In the genomic region with DNA sequence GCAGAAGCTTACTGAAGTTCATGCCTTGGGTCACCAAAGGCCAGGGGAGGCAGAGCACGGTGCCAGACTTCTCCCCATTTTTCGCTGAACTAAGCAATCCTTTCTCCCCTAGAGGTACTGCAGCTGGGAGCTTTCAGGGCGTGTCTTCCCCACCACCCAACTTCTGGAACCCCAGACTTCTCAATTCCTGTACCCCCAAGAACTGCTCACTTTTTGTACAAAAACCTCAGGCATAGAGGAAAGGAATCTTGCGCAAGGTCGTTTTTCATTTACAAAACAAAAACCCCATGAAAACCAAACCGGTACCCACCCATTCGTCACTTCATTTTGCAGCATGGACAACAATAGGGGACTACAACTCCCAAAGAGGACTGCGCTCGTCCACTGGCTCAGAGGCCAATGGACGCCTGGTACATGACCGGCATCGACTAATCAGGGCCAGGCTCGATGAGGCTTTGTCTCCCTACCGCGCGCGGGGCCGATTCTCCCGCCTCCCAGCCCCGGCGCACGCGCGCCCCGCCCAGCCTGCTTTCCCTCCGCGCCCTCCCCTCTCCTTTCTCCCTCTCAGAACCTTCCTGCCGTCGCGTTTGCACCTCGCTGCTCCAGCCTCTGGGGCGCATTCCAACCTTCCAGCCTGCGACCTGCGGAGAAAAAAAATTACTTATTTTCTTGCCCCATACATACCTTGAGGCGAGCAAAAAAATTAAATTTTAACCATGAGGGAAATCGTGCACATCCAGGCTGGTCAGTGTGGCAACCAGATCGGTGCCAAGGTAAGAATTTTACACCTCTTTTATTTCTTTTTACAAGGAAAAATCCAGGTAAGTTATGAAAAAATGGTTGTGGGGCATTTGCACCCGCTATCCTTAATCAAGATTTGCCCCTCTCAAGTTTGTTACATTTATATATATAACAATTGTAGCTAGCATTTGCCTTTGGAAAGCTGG, we compare ENCODE assay signal across 8 cellular contexts. TPM values are rescaled to one million over a fixed set of nuclear protein-coding genes. Genes with fewer than 3 reads are reported as not detected.
DNase-seq lines count a peak whose midpoint lies in the region; ATAC-seq and TF ChIP-seq lines count a peak whose summit lies in the region.

TSS of gene TUBB (plus strand) at position 562 of the 947 bp plus-strand sequence. CDS start at position 717, 155 bp downstream.

- H3K27me3 Mint-ChIP-seq in central memory CD8-positive, alpha-beta T cell = no peaks in the 10 kb centered on the region

- peak within 1 kb of the TSS; percentile 87 for H3K27ac Mint-ChIP-seq in central memory CD8-positive, alpha-beta T cell (ENCODE audit: low read depth)

- H3K36me3 ChIP-seq in spleen = peaks cover 0 to 36% (median 27%) of the 10 kb centered on the region in 6 donors

- peak within 1 kb of the TSS; percentile 94 for H3K4me3 Mint-ChIP-seq in central memory CD8-positive, alpha-beta T cell

- TF ChIP-seq CTCF in spleen (IDR thresholded peaks at IDR 0.05 in 8 of 11, conservative IDR thresholded peaks at IDR 0.05 in 3 of 11) = peak in 7 of 11 experiments; percentile 7 to 28 (median 20)

- H3K4me3 ChIP-seq in spleen = peak within 1 kb of the TSS; percentile 80 to 97 (median 94)

- peaks cover 55% of the 10 kb centered on the region for H3K36me3 Mint-ChIP-seq in central memory CD8-positive, alpha-beta T cell (ENCODE audit: insufficient read depth)

- H3K27me3 ChIP-seq in spleen (replicated peaks in 1 of 7) = no peaks in the 10 kb centered on the region

- peaks cover 31 to 80% (median 77%) of the 10 kb centered on the region in 6 donors for H3K4me1 ChIP-seq in spleen

- in situ Hi-C loops in ACHN (cut with HindIII; ENCODE audit: low pct_ligation_motif_present, low pct_unique_long_range_greater_than_20kb, low sequenced_read_pairs) = no loop called here

- no peaks in the 10 kb centered on the region for H3K9me3 Mint-ChIP-seq in central memory CD8-positive, alpha-beta T cell

- DNase-seq in ACHN (peak; percentile 95), NCI-H460 (ENCODE audit: extremely low read depth, low read depth) (peak; percentile 95), iris pigment epithelial cell (ENCODE audit: low read depth) (peak; percentile 99), spleen (peak; percentile 99)
- peak; percentile 82 to 90 for DNase-seq in central memory CD8-positive, alpha-beta T cell (ENCODE audit: low spot score in 2 of 2)

- intact Hi-C loops in spleen (cut with DNase I; ENCODE audit: low total_unique reads) = loop anchor here (2.0 to 10.0 kb wide), 2 partner anchors 37 to 105 kb away; partner anchors contain the start of genes MRPS18B and PPP1R10

- H3K27ac ChIP-seq in spleen = peak within 1 kb of the TSS; percentile 89 to 99 (median 98)

- ATAC-seq in GM18873 (IDR thresholded peaks at IDR 0.05; ENCODE audit: low FRiP score, unreplicated experiment) = peak; percentile 31
- peak; percentile 40 for ATAC-seq in HG03280 (IDR thresholded peaks at IDR 0.05; ENCODE audit: unreplicated experiment)
- ATAC-seq in activated CD4-positive, CD25-positive, alpha-beta regulatory T cell treated with anti-CD3 and anti-CD28 coated beads, Interleukin-2, amount 50 U/mL, for 24 hours = peak; percentile 66 to 69
- ATAC-seq in central memory CD8-positive, alpha-beta T cell (replicated peaks; ENCODE audit: extremely low read depth, poor library complexity, severe bottlenecking) = peak; percentile 61

- WGBS in spleen, 5 donors = 0 to 1% (median 0%) methylated on average over 24 to 38 of the region's 38 CpGs

- no peaks in the 10 kb centered on the region for H3K9me3 ChIP-seq in spleen

- peaks cover 64% of the 10 kb centered on the region for H3K4me1 Mint-ChIP-seq in central memory CD8-positive, alpha-beta T cell

- TF ChIP-seq POLR2A in spleen (IDR thresholded peaks at IDR 0.05) = peak in 2 of 3 donors; percentile 31 to 92

RNA-seq across cellular contexts. Expression of gene TUBB, which starts in this region (rescaled TPM):
- 287 and 303 TPM in 2 replicates for total RNA-seq in NCI-H460 (2014; rRNA removed; shearing (Covaris generic))
- polyA plus RNA-seq in NCI-H460 (2014; cell fraction: nucleus; rRNA removed) = 377 and 404 TPM in 2 replicates
- 100 to 1,000 TPM; 189 to 344 (median 272) TPM for total RNA-seq in spleen
- 100 to 1,000 TPM; 109 to 203 (median 182) TPM for polyA plus RNA-seq in spleen

Comparison
In these comparisons a context has a peak if more than half of its experiments do, and no peak if none do; other contexts are left out.
1. Peak in every context shown above with its lines: DNase-seq, ATAC-seq, H3K4me3 ChIP-seq and H3K27ac ChIP-seq.